3 cellular contexts compared by ENCODE assay signal in the genomic region with DNA sequence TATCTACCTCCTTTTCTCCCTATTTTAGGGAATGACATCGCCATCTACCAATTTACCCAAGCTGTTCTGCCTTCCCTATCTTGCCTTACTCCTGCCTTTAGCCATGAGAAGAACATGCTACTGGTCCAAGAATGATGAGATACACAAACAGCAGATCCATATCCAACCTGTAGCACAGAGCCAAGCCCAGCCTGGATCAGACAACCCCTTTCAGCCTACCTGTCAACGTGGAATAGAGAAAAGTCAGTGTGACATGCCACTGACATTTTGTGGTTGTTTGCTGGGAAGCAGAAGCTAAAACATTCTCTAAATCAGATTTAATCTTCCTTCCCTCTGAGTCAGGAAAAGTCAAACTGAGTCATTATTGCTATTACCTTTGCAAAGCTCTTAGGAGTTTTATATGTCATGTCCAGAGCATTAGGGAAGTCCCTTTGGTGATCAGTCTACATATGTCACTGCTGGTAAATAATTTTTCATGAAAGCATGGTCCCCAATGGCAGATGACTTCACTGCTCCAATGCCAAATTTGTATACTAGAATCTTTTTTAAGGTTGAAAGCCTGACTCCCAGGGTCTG.
TF ChIP-seq lines count a peak whose summit lies in the region.

No MANE protein-coding gene starts in this region.

TF ChIP-seq in SK-N-SH, 30 proteins besides CTCF, POLR2A, EP300 and RAD21:
- no peak for TF ChIP-seq TEAD4 (IDR thresholded peaks at IDR 0.05; ENCODE audit: borderline replicate concordance, insufficient read depth)
- TF ChIP-seq, protein P1, sequence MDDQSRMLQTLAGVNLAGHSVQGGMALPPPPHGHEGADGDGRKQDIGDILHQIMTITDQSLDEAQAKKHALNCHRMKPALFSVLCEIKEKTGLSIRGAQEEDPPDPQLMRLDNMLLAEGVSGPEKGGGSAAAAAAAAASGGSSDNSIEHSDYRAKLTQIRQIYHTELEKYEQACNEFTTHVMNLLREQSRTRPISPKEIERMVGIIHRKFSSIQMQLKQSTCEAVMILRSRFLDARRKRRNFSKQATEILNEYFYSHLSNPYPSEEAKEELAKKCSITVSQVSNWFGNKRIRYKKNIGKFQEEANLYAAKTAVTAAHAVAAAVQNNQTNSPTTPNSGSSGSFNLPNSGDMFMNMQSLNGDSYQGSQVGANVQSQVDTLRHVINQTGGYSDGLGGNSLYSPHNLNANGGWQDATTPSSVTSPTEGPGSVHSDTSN (IDR thresholded peaks at IDR 0.05): 0 out of 2 replicates have a peak, but pooled peaks have one; percentile 5
- no peak for TF ChIP-seq MEF2A (IDR thresholded peaks at IDR 0.05; ENCODE audit: borderline replicate concordance, low read depth)
- TF ChIP-seq EZH2phosphoT487 (IDR thresholded peaks at IDR 0.05; ENCODE audit: borderline replicate concordance, low read depth): no peak
- no peak for TF ChIP-seq TAF1 (IDR thresholded peaks at IDR 0.05; ENCODE audit: borderline replicate concordance, low read depth, low read length)
TF ChIP-seq in SK-N-SH: peak in this region for 1.

TF ChIP-seq in SK-N-SH treated with all-trans-retinoic acid at 6 μM for 48 hours, 23 proteins besides CTCF, POLR2A, EP300 and RAD21:
- TF ChIP-seq TOX (CRISPR knock-in tag; IDR thresholded peaks at IDR 0.05; ENCODE audit: borderline replicate concordance) (no peak), ZFP3 (CRISPR knock-in tag; IDR thresholded peaks at IDR 0.05) (no peak), ZNF70 (CRISPR knock-in tag; IDR thresholded peaks at IDR 0.05) (no peak), ISL1 (CRISPR knock-in tag; IDR thresholded peaks at IDR 0.05) (no peak), ESRRG (CRISPR knock-in tag; IDR thresholded peaks at IDR 0.05) (no peak), RARB (CRISPR knock-in tag; IDR thresholded peaks at IDR 0.05) (no peak)
- TF ChIP-seq, protein P2, sequence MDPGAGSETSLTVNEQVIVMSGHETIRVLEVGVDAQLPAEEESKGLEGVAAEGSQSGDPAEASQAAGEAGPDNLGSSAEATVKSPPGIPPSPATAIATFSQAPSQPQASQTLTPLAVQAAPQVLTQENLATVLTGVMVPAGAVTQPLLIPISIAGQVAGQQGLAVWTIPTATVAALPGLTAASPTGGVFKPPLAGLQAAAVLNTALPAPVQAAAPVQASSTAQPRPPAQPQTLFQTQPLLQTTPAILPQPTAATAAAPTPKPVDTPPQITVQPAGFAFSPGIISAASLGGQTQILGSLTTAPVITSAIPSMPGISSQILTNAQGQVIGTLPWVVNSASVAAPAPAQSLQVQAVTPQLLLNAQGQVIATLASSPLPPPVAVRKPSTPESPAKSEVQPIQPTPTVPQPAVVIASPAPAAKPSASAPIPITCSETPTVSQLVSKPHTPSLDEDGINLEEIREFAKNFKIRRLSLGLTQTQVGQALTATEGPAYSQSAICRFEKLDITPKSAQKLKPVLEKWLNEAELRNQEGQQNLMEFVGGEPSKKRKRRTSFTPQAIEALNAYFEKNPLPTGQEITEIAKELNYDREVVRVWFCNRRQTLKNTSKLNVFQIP (CRISPR knock-in tag; IDR thresholded peaks at IDR 0.05; ENCODE audit: borderline replicate concordance, low read depth): no peak

TF ChIP-seq in H1, 55 proteins besides CTCF, POLR2A, EP300 and RAD21:
- TF ChIP-seq SP2 (IDR thresholded peaks at IDR 0.05; ENCODE audit: low read length): no peak
- TF ChIP-seq EZH2 (IDR thresholded peaks at IDR 0.05; ENCODE audit: low read depth, low read length, severe bottlenecking): no peak
- TF ChIP-seq TAF1 (IDR thresholded peaks at IDR 0.05; ENCODE audit: low read depth, low read length): no peak
- TF ChIP-seq PHF8 (conservative IDR thresholded peaks at IDR 0.05; ENCODE audit: low read depth, low read length): no peak
- no peak for TF ChIP-seq SIN3A (conservative IDR thresholded peaks at IDR 0.05 in 1 of 2, IDR thresholded peaks at IDR 0.05 in 1 of 2; ENCODE audit: low read depth in 1 of 2, low read length in 2 of 2)
- TF ChIP-seq CEBPB (IDR thresholded peaks at IDR 0.05; ENCODE audit: low read depth, low read length): no peak
- no peak for TF ChIP-seq CBX8 (IDR thresholded peaks at IDR 0.05; ENCODE audit: borderline replicate concordance, low read depth, low read length)
- TF ChIP-seq, protein P3, sequence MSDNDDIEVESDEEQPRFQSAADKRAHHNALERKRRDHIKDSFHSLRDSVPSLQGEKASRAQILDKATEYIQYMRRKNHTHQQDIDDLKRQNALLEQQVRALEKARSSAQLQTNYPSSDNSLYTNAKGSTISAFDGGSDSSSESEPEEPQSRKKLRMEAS (IDR thresholded peaks at IDR 0.05): no peak
- no peak for TF ChIP-seq TEAD4 (IDR thresholded peaks at IDR 0.05; ENCODE audit: low read depth, low read length)
- TF ChIP-seq ZNF274 (IDR thresholded peaks at IDR 0.05; ENCODE audit: borderline replicate concordance, extremely low read depth, low read length): no peak
- TF ChIP-seq, protein P4, sequence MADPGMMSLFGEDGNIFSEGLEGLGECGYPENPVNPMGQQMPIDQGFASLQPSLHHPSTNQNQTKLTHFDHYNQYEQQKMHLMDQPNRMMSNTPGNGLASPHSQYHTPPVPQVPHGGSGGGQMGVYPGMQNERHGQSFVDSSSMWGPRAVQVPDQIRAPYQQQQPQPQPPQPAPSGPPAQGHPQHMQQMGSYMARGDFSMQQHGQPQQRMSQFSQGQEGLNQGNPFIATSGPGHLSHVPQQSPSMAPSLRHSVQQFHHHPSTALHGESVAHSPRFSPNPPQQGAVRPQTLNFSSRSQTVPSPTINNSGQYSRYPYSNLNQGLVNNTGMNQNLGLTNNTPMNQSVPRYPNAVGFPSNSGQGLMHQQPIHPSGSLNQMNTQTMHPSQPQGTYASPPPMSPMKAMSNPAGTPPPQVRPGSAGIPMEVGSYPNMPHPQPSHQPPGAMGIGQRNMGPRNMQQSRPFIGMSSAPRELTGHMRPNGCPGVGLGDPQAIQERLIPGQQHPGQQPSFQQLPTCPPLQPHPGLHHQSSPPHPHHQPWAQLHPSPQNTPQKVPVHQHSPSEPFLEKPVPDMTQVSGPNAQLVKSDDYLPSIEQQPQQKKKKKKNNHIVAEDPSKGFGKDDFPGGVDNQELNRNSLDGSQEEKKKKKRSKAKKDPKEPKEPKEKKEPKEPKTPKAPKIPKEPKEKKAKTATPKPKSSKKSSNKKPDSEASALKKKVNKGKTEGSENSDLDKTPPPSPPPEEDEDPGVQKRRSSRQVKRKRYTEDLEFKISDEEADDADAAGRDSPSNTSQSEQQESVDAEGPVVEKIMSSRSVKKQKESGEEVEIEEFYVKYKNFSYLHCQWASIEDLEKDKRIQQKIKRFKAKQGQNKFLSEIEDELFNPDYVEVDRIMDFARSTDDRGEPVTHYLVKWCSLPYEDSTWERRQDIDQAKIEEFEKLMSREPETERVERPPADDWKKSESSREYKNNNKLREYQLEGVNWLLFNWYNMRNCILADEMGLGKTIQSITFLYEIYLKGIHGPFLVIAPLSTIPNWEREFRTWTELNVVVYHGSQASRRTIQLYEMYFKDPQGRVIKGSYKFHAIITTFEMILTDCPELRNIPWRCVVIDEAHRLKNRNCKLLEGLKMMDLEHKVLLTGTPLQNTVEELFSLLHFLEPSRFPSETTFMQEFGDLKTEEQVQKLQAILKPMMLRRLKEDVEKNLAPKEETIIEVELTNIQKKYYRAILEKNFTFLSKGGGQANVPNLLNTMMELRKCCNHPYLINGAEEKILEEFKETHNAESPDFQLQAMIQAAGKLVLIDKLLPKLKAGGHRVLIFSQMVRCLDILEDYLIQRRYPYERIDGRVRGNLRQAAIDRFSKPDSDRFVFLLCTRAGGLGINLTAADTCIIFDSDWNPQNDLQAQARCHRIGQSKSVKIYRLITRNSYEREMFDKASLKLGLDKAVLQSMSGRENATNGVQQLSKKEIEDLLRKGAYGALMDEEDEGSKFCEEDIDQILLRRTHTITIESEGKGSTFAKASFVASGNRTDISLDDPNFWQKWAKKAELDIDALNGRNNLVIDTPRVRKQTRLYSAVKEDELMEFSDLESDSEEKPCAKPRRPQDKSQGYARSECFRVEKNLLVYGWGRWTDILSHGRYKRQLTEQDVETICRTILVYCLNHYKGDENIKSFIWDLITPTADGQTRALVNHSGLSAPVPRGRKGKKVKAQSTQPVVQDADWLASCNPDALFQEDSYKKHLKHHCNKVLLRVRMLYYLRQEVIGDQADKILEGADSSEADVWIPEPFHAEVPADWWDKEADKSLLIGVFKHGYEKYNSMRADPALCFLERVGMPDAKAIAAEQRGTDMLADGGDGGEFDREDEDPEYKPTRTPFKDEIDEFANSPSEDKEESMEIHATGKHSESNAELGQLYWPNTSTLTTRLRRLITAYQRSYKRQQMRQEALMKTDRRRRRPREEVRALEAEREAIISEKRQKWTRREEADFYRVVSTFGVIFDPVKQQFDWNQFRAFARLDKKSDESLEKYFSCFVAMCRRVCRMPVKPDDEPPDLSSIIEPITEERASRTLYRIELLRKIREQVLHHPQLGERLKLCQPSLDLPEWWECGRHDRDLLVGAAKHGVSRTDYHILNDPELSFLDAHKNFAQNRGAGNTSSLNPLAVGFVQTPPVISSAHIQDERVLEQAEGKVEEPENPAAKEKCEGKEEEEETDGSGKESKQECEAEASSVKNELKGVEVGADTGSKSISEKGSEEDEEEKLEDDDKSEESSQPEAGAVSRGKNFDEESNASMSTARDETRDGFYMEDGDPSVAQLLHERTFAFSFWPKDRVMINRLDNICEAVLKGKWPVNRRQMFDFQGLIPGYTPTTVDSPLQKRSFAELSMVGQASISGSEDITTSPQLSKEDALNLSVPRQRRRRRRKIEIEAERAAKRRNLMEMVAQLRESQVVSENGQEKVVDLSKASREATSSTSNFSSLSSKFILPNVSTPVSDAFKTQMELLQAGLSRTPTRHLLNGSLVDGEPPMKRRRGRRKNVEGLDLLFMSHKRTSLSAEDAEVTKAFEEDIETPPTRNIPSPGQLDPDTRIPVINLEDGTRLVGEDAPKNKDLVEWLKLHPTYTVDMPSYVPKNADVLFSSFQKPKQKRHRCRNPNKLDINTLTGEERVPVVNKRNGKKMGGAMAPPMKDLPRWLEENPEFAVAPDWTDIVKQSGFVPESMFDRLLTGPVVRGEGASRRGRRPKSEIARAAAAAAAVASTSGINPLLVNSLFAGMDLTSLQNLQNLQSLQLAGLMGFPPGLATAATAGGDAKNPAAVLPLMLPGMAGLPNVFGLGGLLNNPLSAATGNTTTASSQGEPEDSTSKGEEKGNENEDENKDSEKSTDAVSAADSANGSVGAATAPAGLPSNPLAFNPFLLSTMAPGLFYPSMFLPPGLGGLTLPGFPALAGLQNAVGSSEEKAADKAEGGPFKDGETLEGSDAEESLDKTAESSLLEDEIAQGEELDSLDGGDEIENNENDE (IDR thresholded peaks at IDR 0.05; ENCODE audit: insufficient replicate concordance, low read length): no peak
- no peak for TF ChIP-seq CHD1 (IDR thresholded peaks at IDR 0.05; ENCODE audit: low read depth, low read length)
- no peak for TF ChIP-seq SAP30 (IDR thresholded peaks at IDR 0.05; ENCODE audit: insufficient read depth, insufficient replicate concordance, low read length)
- TF ChIP-seq CTBP2 (IDR thresholded peaks at IDR 0.05; ENCODE audit: borderline replicate concordance, insufficient read depth, insufficient read length, low read length): no peak
- no peak for TF ChIP-seq SIX5 (IDR thresholded peaks at IDR 0.05; ENCODE audit: low read depth, low read length)
- TF ChIP-seq, protein P5, sequence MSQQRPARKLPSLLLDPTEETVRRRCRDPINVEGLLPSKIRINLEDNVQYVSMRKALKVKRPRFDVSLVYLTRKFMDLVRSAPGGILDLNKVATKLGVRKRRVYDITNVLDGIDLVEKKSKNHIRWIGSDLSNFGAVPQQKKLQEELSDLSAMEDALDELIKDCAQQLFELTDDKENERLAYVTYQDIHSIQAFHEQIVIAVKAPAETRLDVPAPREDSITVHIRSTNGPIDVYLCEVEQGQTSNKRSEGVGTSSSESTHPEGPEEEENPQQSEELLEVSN (IDR thresholded peaks at IDR 0.05): no peak
- TF ChIP-seq SRF (IDR thresholded peaks at IDR 0.05; ENCODE audit: low read depth, low read length): no peak
